ENCODE assay signal across 25 cellular contexts in genomic region chrX:121635141-121635540, GRCh38.
DNase-seq lines count a peak whose midpoint lies in the region; TF ChIP-seq lines count a peak whose summit lies in the region.
"Had no signal": no experiment of that assay in that cellular context is flagged by ENCODE, and none has a peak within 500 bp of the region (broad histone marks: within the 10 kb centered on the region; RNA-seq: fewer than 3 reads in every experiment).

No MANE protein-coding gene starts in this region.

- intact Hi-C loops in posterior cingulate gyrus (cut with DNase I): no loop called here

- DNase-seq in HT1080 (ENCODE audit: low read depth): peak; percentile 0
- DNase-seq in T1000 (lab: John Stamatoyannopoulos, UW): peak; percentile 0
- DNase-seq in fibroblast of mammary gland (ENCODE audit: low read depth): peak; percentile 40
- peak; percentile 28 for DNase-seq in renal cortical epithelial cell (ENCODE audit: low read depth)
- no peak for DNase-seq in cerebellum (ENCODE audit: low spot score)
- no peak for DNase-seq in NCI-H1694 treated with DMSO at 0.1 percent for 48 hours (lab: John Stamatoyannopoulos, UW)
- DNase-seq in posterior cingulate gyrus: no peak
- DNase-seq in Peyer's patch: no peak
- DNase-seq: ACHN; CD4-positive, alpha-beta T cell; COR-L47; DMS 273 treated with DMSO at 0.1 percent for 48 hours; DMS79 treated with DMSO at 0.1 percent for 48 hours; GOT3; KBM-7; NCI-H1105; NCI-H146; NCI-H2029 treated with DMSO at 0.1 percent for 48 hours; NCI-H345; NCI-H524; NCI-H774; NK-92 treated with Interleukin-12 subunit alpha and Interleukin-12 subunit beta, amount 100 ng/mL, for 24 hours had no signal

- H3K36me3 ChIP-seq in Peyer's patch: no peaks in the 10 kb centered on the region
- H3K36me3 ChIP-seq: BLaER1, SJSA1 had no signal

- H3K27me3 ChIP-seq in Peyer's patch: no peaks in the 10 kb centered on the region
- H3K27me3 ChIP-seq: BLaER1, SJSA1 had no signal

- H3K27ac ChIP-seq in Peyer's patch: no peak overlapping the region
- H3K27ac ChIP-seq: BLaER1, SJSA1 had no signal

- no peaks in the 10 kb centered on the region for H3K9me3 ChIP-seq in Peyer's patch
- H3K9me3 ChIP-seq: BLaER1, SJSA1 had no signal

- H3K4me3 ChIP-seq in fibroblast of mammary gland (ENCODE audit: control insufficient read depth, low read depth, low read length) (no peak overlapping the region), Peyer's patch (no peak overlapping the region)
- H3K4me3 ChIP-seq: BLaER1, GM12878, SJSA1 had no signal

- no peak for TF ChIP-seq POLR2A in Peyer's patch (IDR thresholded peaks at IDR 0.05)

- H3K4me1 ChIP-seq in Peyer's patch: no peaks in the 10 kb centered on the region
- H3K4me1 ChIP-seq: BLaER1, SJSA1 had no signal

- TF ChIP-seq CTCF in fibroblast of mammary gland (conservative IDR thresholded peaks at IDR 0.05; ENCODE audit: control insufficient read depth, insufficient read depth, low read depth, low read length): no peak
- TF ChIP-seq CTCF in Peyer's patch (IDR thresholded peaks at IDR 0.05): no peak

Comparison
In these comparisons a context has a peak if more than half of its experiments do, and no peak if none do; other contexts are left out.
1. DNase-seq: peak in HT1080 (single experiment), T1000 (single experiment), fibroblast of mammary gland (single experiment) and renal cortical epithelial cell (single experiment); none in cerebellum (single experiment), NCI-H1694 treated with DMSO at 0.1 percent for 48 hours (single experiment), posterior cingulate gyrus (0 of 10) and Peyer's patch (0 of 3).